Comparison of ENCODE assay signal across 8 cellular contexts in genomic region chr12:111685811-111686573, GRCh38. TPM values are rescaled to one million over a fixed set of nuclear protein-coding genes. Genes with fewer than 3 reads are reported as not detected.
DNase-seq lines count a peak whose midpoint lies in the region; ATAC-seq and TF ChIP-seq lines count a peak whose summit lies in the region.

ACAD10 (plus strand) TSS chr12:111686053; CDS start chr12:111692710, 6,657 bp downstream.
A gene with protein sequence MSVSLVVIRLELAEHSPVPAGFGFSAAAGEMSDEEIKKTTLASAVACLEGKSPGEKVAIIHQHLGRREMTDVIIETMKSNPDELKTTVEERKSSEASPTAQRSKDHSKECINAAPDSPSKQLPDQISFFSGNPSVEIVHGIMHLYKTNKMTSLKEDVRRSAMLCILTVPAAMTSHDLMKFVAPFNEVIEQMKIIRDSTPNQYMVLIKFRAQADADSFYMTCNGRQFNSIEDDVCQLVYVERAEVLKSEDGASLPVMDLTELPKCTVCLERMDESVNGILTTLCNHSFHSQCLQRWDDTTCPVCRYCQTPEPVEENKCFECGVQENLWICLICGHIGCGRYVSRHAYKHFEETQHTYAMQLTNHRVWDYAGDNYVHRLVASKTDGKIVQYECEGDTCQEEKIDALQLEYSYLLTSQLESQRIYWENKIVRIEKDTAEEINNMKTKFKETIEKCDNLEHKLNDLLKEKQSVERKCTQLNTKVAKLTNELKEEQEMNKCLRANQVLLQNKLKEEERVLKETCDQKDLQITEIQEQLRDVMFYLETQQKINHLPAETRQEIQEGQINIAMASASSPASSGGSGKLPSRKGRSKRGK (minus strand): TSS chr12:111685956. CDS start chr12:111685792, 164 bp downstream.

- H3K4me1 Mint-ChIP-seq in activated B cell treated with CpG ODN at 0.5 μM for 24 hours = peaks cover 41% of the 10 kb centered on the region

- peaks cover 35% of the 10 kb centered on the region for H3K36me3 Mint-ChIP-seq in activated B cell treated with CpG ODN at 0.5 μM for 24 hours (ENCODE audit: low read depth)

- H3K9me3 Mint-ChIP-seq in activated B cell treated with CpG ODN at 0.5 μM for 24 hours = no peaks in the 10 kb centered on the region

- H3K9ac ChIP-seq in smooth muscle cell (ENCODE audit: low read depth) = peak within 1 kb of the TSS; percentile 97

- TF ChIP-seq CTCF in AG09309 (IDR thresholded peaks at IDR 0.05; ENCODE audit: control insufficient read depth, insufficient read depth, low read depth, low read length, missing control alignments) (no peak), activated B cell treated with CpG ODN at 0.5 μM for 24 hours (IDR thresholded peaks at IDR 0.05) (no peak), smooth muscle cell (IDR thresholded peaks at IDR 0.05; ENCODE audit: borderline replicate concordance, insufficient read depth, poor library complexity, severe bottlenecking) (no peak)

- H3K27ac ChIP-seq in caudate nucleus (ENCODE audit: low read depth, low read length) = peak within 1 kb of the TSS; percentile 64
- peak within 1 kb of the TSS; percentile 85 for H3K27ac ChIP-seq in smooth muscle cell (ENCODE audit: low read depth)

- H3K27me3 ChIP-seq in smooth muscle cell (ENCODE audit: low read depth) = no peaks in the 10 kb centered on the region

- H3K27ac Mint-ChIP-seq in activated B cell treated with CpG ODN at 0.5 μM for 24 hours = peak within 1 kb of the TSS; percentile 95

- DNase-seq in AG09309 (ENCODE audit: low read depth) (peak; percentile 73), NCI-H345 (lab: John Stamatoyannopoulos, UW) (peak; percentile 90), activated B cell treated with CpG ODN at 0.5 μM for 24 hours (peak; percentile 95), caudate nucleus (lab: John Stamatoyannopoulos, UW) (peak; percentile 18 to 96 (median 86)), iPS-NIHi7 (ENCODE audit: extremely low spot score) (peak; percentile 99), smooth muscle cell (lab: John Stamatoyannopoulos, UW; ENCODE audit: unreplicated experiment) (peak; percentile 77)

- intact Hi-C loops in activated B cell treated with CpG ODN at 0.5 μM for 24 hours (cut with micrococcal nuclease) = loop anchor here (1.0 to 10.0 kb wide), 7 partner anchors 79 to 731 kb away; partner anchors contain the start of genes ALDH2, ATXN2, HECTD4 and MAPKAPK5

- H3K4me3 ChIP-seq in AG09309 (ENCODE audit: control insufficient read depth, low read depth, low read length) = peak within 1 kb of the TSS; percentile 98
- peak within 1 kb of the TSS; percentile 85 for H3K4me3 ChIP-seq in smooth muscle cell

- no peaks in the 10 kb centered on the region for H3K9me3 ChIP-seq in smooth muscle cell (replicated peaks; ENCODE audit: low read depth)

- H3K79me2 ChIP-seq in smooth muscle cell (ENCODE audit: low read depth) = peaks cover 27% of the 10 kb centered on the region

- peak within 1 kb of the TSS; percentile 98 for H3K4me2 ChIP-seq in smooth muscle cell

- peaks cover 9% of the 10 kb centered on the region for H4K20me1 ChIP-seq in smooth muscle cell (ENCODE audit: low read depth)

- peaks cover 6% of the 10 kb centered on the region for H3K36me3 ChIP-seq in smooth muscle cell (ENCODE audit: low read depth)

- H2AFZ ChIP-seq in smooth muscle cell (ENCODE audit: low read depth) = peak within 1 kb of the TSS; percentile 29

- no peaks in the 10 kb centered on the region for H3F3A ChIP-seq in smooth muscle cell (ENCODE audit: low read depth)

- ATAC-seq in GM19023 (IDR thresholded peaks at IDR 0.05; ENCODE audit: unreplicated experiment) (peak; percentile 92), HG03196 (IDR thresholded peaks at IDR 0.05; ENCODE audit: unreplicated experiment) (peak; percentile 87), activated B cell treated with CpG ODN at 0.5 μM for 24 hours (ENCODE audit: low read depth) (peak; percentile 95)

- CTCF ChIA-PET in activated B cell treated with CpG ODN at 0.5 μM for 24 hours (lab: Charles Lee) = interaction anchor here (0.8 to 1.1 kb wide), 2 partner anchors 127 to 289 kb away, joined by 4 to 5 read pairs; no protein-coding TSS in a partner anchor

- 2% methylated on average over 49 of the region's 63 CpGs for WGBS in smooth muscle cell (ENCODE audit: low lambda C conversion rate)

- POLR2A ChIA-PET in activated B cell treated with CpG ODN at 0.5 μM for 24 hours (lab: Charles Lee) = interaction anchor here (0.5 to 3.1 kb wide), 22 partner anchors 12 to 1606 kb away, joined by 3 to 20 read pairs (median 4); partner anchors contain the start of genes ARPC3, ATXN2, ERP29 and FAM216A

- peak within 1 kb of the TSS; percentile 93 for H3K4me3 Mint-ChIP-seq in activated B cell treated with CpG ODN at 0.5 μM for 24 hours

- peaks cover 19% of the 10 kb centered on the region for H3K4me1 ChIP-seq in smooth muscle cell (ENCODE audit: low read depth)

- H3K27me3 Mint-ChIP-seq in activated B cell treated with CpG ODN at 0.5 μM for 24 hours = no peaks in the 10 kb centered on the region

RNA-seq across cellular contexts. Expression of gene ACAD10, which starts in this region (rescaled TPM):
- total RNA-seq in activated B cell treated with CpG ODN at 0.5 μM for 24 hours = 33.3 and 45.1 TPM in 2 replicates
- total RNA-seq in smooth muscle cell = 14.9 and 15.0 TPM in 2 replicates
- 13.4 and 16.6 TPM in 2 replicates for polyA plus RNA-seq in smooth muscle cell

RNA-seq across cellular contexts. Expression of the second gene that starts in this region (rescaled TPM):
- total RNA-seq in activated B cell treated with CpG ODN at 0.5 μM for 24 hours (24.1 and 24.2 TPM in 2 replicates), smooth muscle cell (17.7 and 18.8 TPM in 2 replicates)
- polyA plus RNA-seq in smooth muscle cell = 16.4 and 20.4 TPM in 2 replicates

Comparison
In these comparisons a context has a peak if more than half of its experiments do, and no peak if none do; other contexts are left out.
1. Peak in every context shown above with its lines: DNase-seq, ATAC-seq, H3K4me3 ChIP-seq and H3K27ac ChIP-seq.